ENCODE assay signal across 16 cellular contexts in the genomic region with DNA sequence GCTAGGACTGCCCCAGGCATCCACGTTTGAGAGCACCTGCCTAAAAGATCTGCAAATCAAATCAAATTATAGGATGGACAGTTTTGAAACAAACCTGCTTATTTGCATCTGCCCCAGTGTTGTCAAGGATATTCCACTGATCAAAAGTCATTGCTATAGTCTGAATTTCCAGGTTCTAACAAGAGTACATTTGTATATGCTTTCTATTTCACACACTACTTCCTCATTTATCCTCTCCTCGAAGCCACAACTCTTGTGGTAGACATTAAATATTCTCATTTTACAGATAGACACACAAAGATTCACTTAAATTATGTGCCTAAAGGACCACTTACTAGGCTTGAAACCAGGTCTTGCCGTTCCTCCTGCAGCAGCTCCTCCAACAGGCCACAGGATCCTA. TPM values are rescaled to one million over a fixed set of nuclear protein-coding genes. Genes with fewer than 3 reads are reported as not detected.
DNase-seq lines count a peak whose midpoint lies in the region; ATAC-seq and TF ChIP-seq lines count a peak whose summit lies in the region.
"Had no signal": no experiment of that assay in that cellular context is flagged by ENCODE, and none has a peak within 500 bp of the region (broad histone marks: within the 10 kb centered on the region; RNA-seq: fewer than 3 reads in every experiment).

No MANE protein-coding gene starts in this region.

- H3K36me3 ChIP-seq in DOHH2 (ENCODE audit: control insufficient read depth, low read length), result no peaks in the 10 kb centered on the region

- no peak for TF ChIP-seq CTCF in DOHH2 (IDR thresholded peaks at IDR 0.05; ENCODE audit: low read depth, low read length, poor library complexity, severe bottlenecking)

- H3K4me3 Mint-ChIP-seq in activated CD4-positive, alpha-beta T cell treated with anti-CD3 and anti-CD28 coated beads, Interleukin-2, amount 10 ng/mL, durations not matched to agents 7 days and 5 days, result no peak overlapping the region
- H3K4me3 Mint-ChIP-seq: neural crest cell had no signal

- H3K79me2 ChIP-seq in DOHH2 (ENCODE audit: control insufficient read depth, low read length), result no peaks in the 10 kb centered on the region

- POLR2A ChIA-PET in activated CD4-positive, alpha-beta T cell treated with anti-CD3 and anti-CD28 coated beads, Interleukin-2, amount 10 ng/mL, durations not matched to agents 7 days and 5 days (lab: Charles Lee), result no interaction called here

- peak overlapping the region; percentile 38 for H3K4me2 ChIP-seq in DOHH2 (ENCODE audit: low read length)

- no peaks in the 10 kb centered on the region for H4K20me1 ChIP-seq in DOHH2 (ENCODE audit: control insufficient read depth, insufficient read depth, low read depth, low read length)

- no peaks in the 10 kb centered on the region for H3F3A ChIP-seq in DOHH2 (ENCODE audit: control insufficient read depth, insufficient read depth)

- no peak overlapping the region for H3K27ac ChIP-seq in DOHH2 (ENCODE audit: low read depth, low read length)
- H3K27ac ChIP-seq: SK-N-MC had no signal

- H3K9me2 ChIP-seq in DOHH2 (replicated peaks; ENCODE audit: control insufficient read depth, low read length), result no peaks in the 10 kb centered on the region

- CTCF ChIA-PET in activated CD4-positive, alpha-beta T cell treated with anti-CD3 and anti-CD28 coated beads, Interleukin-2, amount 10 ng/mL, durations not matched to agents 7 days and 5 days (lab: Charles Lee), result interaction anchor here (0.5 kb wide), 1 partner anchor 93 kb away, joined by 3 read pairs; no protein-coding TSS in a partner anchor

- H3K27me3 ChIP-seq in DOHH2 (ENCODE audit: control insufficient read depth, low read length), result no peaks in the 10 kb centered on the region

- H3K4me3 ChIP-seq in DOHH2 (ENCODE audit: low read length), result no peak overlapping the region
- H3K4me3 ChIP-seq: SK-N-MC had no signal

- H3K27ac Mint-ChIP-seq in activated CD4-positive, alpha-beta T cell treated with anti-CD3 and anti-CD28 coated beads, Interleukin-2, amount 10 ng/mL, durations not matched to agents 7 days and 5 days, result no peak overlapping the region

- H3K9me3 Mint-ChIP-seq in activated CD4-positive, alpha-beta T cell treated with anti-CD3 and anti-CD28 coated beads, Interleukin-2, amount 10 ng/mL, durations not matched to agents 7 days and 5 days, result no peaks in the 10 kb centered on the region
- H3K9me3 Mint-ChIP-seq: neural crest cell had no signal

- H3K27me3 Mint-ChIP-seq in activated CD4-positive, alpha-beta T cell treated with anti-CD3 and anti-CD28 coated beads, Interleukin-2, amount 10 ng/mL, durations not matched to agents 7 days and 5 days, result no peaks in the 10 kb centered on the region

- peaks cover 74% of the 10 kb centered on the region for H3K4me1 Mint-ChIP-seq in activated CD4-positive, alpha-beta T cell treated with anti-CD3 and anti-CD28 coated beads, Interleukin-2, amount 10 ng/mL, durations not matched to agents 7 days and 5 days

- DNase-seq in NOMO-1 treated with DMSO at 0.1 percent for 48 hours (lab: John Stamatoyannopoulos, UW; ENCODE audit: unreplicated experiment) (peak; percentile 72), germinal center (ENCODE audit: low spot score) (peak; percentile 30), erythroblast (lab: John Stamatoyannopoulos, UW) (no peak)
- DNase-seq in activated CD4-positive, alpha-beta T cell treated with anti-CD3 and anti-CD28 coated beads, Interleukin-2, amount 10 ng/mL, durations not matched to agents 7 days and 5 days, result no peak
- DNase-seq: activated T-cell treated with anti-CD3 and anti-CD28 coated beads, Interleukin-2, amount 50 U/mL, for 48 hours; NCI-H187 treated with DMSO at 0.1 percent for 48 hours; NCI-H82; stimulated activated naive CD8-positive, alpha-beta T cell treated with anti-CD3 and anti-CD28 coated beads, Interleukin-15, Interleukin-2, amounts not matched to agents 100 U/mL and 50 U/mL, for 24 hours had no signal

- peaks cover 15% of the 10 kb centered on the region for H3K4me1 ChIP-seq in DOHH2 (ENCODE audit: control insufficient read depth, low read length)

- no peak for TF ChIP-seq POLR2A in erythroblast (IDR thresholded peaks at IDR 0.05; ENCODE audit: low read length)

- no peaks in the 10 kb centered on the region for H3K9me3 ChIP-seq in DOHH2 (ENCODE audit: control insufficient read depth, insufficient read depth, low read length)

- ATAC-seq in HG02973 (IDR thresholded peaks at IDR 0.05; ENCODE audit: unreplicated experiment) (peak; percentile 40), GM18867 (IDR thresholded peaks at IDR 0.05; ENCODE audit: unreplicated experiment) (no peak), GM21528 (IDR thresholded peaks at IDR 0.05; ENCODE audit: low FRiP score, unreplicated experiment) (no peak)
- ATAC-seq: activated CD4-positive, CD25-positive, alpha-beta regulatory T cell treated with anti-CD3 and anti-CD28 coated beads, Interleukin-2, amount 50 U/mL, for 24 hours; esophagus mucosa; stimulated activated naive CD8-positive, alpha-beta T cell treated with anti-CD3 and anti-CD28 coated beads, Interleukin-15, Interleukin-2, amounts not matched to agents 100 U/mL and 50 U/mL, for 24 hours had no signal

- H3K36me3 Mint-ChIP-seq in activated CD4-positive, alpha-beta T cell treated with anti-CD3 and anti-CD28 coated beads, Interleukin-2, amount 10 ng/mL, durations not matched to agents 7 days and 5 days (ENCODE audit: low read depth), result no peaks in the 10 kb centered on the region

RNA-seq across cellular contexts. Expression of a gene that starts 11.9 kb away (rescaled TPM):
- total RNA-seq in activated CD4-positive, alpha-beta T cell treated with anti-CD3 and anti-CD28 coated beads, Interleukin-2, amount 10 ng/mL, durations not matched to agents 7 days and 5 days, result 10 to 100 TPM; 17.9 to 18.8 TPM

RNA-seq across cellular contexts. Expression of a gene that starts 46.2 kb away (rescaled TPM):
- 10 to 100 TPM; 64.1 to 72.3 TPM for total RNA-seq in activated CD4-positive, alpha-beta T cell treated with anti-CD3 and anti-CD28 coated beads, Interleukin-2, amount 10 ng/mL, durations not matched to agents 7 days and 5 days

Comparison
In these comparisons a context has a peak if more than half of its experiments do, and no peak if none do; other contexts are left out.
1. DNase-seq: peak in NOMO-1 treated with DMSO at 0.1 percent for 48 hours (single experiment) and germinal center (single experiment); none in activated CD4-positive, alpha-beta T cell treated with anti-CD3 and anti-CD28 coated beads, Interleukin-2, amount 10 ng/mL, durations not matched to agents 7 days and 5 days (single experiment) and erythroblast (0 of 2).